In the genomic region with DNA sequence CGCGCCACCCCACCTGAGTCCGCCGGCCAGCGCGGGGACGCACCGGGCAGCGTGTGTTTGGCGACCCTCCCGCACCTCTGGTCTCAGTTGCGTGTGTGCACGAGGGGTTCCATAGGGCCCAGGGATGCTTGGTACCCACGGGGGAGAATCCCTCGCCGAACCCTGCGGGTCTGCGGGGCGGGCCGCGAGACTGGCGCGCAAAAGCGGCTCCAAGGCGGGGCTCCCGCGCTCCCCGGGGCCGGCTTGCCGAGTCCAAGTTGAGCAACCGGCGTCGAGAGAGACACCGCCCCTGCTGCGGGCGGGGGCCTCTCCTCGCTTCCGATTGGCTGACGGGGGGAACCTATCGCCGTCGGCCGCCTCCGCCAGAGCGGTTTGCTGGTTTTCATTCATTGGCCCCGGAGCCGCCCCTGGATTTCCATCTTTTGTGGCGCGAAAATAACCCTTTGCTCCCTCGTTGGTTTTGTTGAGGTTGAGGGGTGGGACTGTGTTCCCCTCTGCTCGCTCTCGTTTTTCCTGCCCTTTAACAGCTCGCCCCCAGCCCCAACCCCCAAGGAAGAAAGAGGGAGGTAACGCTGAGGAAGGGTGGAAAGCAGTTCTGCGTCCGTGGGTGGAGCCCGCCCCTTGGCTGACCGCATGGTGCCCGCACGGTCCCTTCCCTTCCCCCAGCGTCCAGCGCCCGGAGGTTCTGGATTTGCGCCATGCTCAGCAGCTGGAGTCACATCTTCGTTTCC, we compare ENCODE assay signal across 1 cellular context.
TF ChIP-seq lines count a peak whose summit lies in the region.

No MANE protein-coding gene starts in this region.

TF ChIP-seq in HepG2, 621 proteins besides CTCF, POLR2A, EP300 and RAD21 (continued from another document and continues in another):
- no peak for TF ChIP-seq BCLAF1 (IDR thresholded peaks at IDR 0.05)
- no peak for TF ChIP-seq MATR3 (CRISPR knock-in tag; IDR thresholded peaks at IDR 0.05)
- TF ChIP-seq, protein P1, sequence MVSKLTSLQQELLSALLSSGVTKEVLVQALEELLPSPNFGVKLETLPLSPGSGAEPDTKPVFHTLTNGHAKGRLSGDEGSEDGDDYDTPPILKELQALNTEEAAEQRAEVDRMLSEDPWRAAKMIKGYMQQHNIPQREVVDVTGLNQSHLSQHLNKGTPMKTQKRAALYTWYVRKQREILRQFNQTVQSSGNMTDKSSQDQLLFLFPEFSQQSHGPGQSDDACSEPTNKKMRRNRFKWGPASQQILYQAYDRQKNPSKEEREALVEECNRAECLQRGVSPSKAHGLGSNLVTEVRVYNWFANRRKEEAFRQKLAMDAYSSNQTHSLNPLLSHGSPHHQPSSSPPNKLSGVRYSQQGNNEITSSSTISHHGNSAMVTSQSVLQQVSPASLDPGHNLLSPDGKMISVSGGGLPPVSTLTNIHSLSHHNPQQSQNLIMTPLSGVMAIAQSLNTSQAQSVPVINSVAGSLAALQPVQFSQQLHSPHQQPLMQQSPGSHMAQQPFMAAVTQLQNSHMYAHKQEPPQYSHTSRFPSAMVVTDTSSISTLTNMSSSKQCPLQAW (CRISPR knock-in tag; IDR thresholded peaks at IDR 0.05), result peak; percentile 78
- 0 out of 2 replicates have a peak, but pooled peaks have one; percentile 62 for TF ChIP-seq ELF4 (CRISPR knock-in tag; IDR thresholded peaks at IDR 0.05; ENCODE audit: borderline replicate concordance)
- TF ChIP-seq RXRA (CRISPR knock-in tag; IDR thresholded peaks at IDR 0.05), result peak; percentile 50
- TF ChIP-seq ZNF841 (CRISPR knock-in tag; IDR thresholded peaks at IDR 0.05; ENCODE audit: borderline replicate concordance), result peak; percentile 50; the same call in 1 of the 2 replicates
- TF ChIP-seq SATB2 (CRISPR knock-in tag; IDR thresholded peaks at IDR 0.05), result peak; percentile 67
- peak; percentile 52; the same call in 1 of the 2 replicates for TF ChIP-seq NFATC3 (CRISPR knock-in tag; IDR thresholded peaks at IDR 0.05)
- TF ChIP-seq GMEB2 (CRISPR knock-in tag; IDR thresholded peaks at IDR 0.05; ENCODE audit: low read depth), result no peak
- TF ChIP-seq ZFY (CRISPR knock-in tag; IDR thresholded peaks at IDR 0.05), result peak; percentile 92
- TF ChIP-seq MNT (IDR thresholded peaks at IDR 0.05), result peak; percentile 81
- TF ChIP-seq, protein P2, sequence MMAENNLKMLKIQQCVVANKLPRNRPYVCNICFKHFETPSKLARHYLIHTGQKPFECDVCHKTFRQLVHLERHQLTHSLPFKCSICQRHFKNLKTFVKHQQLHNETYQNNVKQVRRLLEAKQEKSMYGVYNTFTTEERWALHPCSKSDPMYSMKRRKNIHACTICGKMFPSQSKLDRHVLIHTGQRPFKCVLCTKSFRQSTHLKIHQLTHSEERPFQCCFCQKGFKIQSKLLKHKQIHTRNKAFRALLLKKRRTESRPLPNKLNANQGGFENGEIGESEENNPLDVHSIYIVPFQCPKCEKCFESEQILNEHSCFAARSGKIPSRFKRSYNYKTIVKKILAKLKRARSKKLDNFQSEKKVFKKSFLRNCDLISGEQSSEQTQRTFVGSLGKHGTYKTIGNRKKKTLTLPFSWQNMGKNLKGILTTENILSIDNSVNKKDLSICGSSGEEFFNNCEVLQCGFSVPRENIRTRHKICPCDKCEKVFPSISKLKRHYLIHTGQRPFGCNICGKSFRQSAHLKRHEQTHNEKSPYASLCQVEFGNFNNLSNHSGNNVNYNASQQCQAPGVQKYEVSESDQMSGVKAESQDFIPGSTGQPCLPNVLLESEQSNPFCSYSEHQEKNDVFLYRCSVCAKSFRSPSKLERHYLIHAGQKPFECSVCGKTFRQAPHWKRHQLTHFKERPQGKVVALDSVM (CRISPR knock-in tag; IDR thresholded peaks at IDR 0.05), result peak; percentile 49
- TF ChIP-seq MED8 (CRISPR knock-in tag; IDR thresholded peaks at IDR 0.05; ENCODE audit: insufficient replicate concordance), result no peak
- TF ChIP-seq MTA3 (CRISPR knock-in tag; IDR thresholded peaks at IDR 0.05), result no peak
- TF ChIP-seq ZNF510 (CRISPR knock-in tag; IDR thresholded peaks at IDR 0.05; ENCODE audit: low read depth), result peak; percentile 68; the same call in 1 of the 2 replicates
- peak; percentile 94 for TF ChIP-seq ZNF652 (CRISPR knock-in tag; IDR thresholded peaks at IDR 0.05; ENCODE audit: borderline replicate concordance, low read depth)
- peak; percentile 80; the same call in 1 of the 2 replicates for TF ChIP-seq BRD4 (CRISPR knock-in tag; IDR thresholded peaks at IDR 0.05)
- 0 out of 2 replicates have a peak, but pooled peaks have one; percentile 60 for TF ChIP-seq PCBP1 (IDR thresholded peaks at IDR 0.05; ENCODE audit: borderline replicate concordance, low read depth, low read length)
- TF ChIP-seq, protein P3, sequence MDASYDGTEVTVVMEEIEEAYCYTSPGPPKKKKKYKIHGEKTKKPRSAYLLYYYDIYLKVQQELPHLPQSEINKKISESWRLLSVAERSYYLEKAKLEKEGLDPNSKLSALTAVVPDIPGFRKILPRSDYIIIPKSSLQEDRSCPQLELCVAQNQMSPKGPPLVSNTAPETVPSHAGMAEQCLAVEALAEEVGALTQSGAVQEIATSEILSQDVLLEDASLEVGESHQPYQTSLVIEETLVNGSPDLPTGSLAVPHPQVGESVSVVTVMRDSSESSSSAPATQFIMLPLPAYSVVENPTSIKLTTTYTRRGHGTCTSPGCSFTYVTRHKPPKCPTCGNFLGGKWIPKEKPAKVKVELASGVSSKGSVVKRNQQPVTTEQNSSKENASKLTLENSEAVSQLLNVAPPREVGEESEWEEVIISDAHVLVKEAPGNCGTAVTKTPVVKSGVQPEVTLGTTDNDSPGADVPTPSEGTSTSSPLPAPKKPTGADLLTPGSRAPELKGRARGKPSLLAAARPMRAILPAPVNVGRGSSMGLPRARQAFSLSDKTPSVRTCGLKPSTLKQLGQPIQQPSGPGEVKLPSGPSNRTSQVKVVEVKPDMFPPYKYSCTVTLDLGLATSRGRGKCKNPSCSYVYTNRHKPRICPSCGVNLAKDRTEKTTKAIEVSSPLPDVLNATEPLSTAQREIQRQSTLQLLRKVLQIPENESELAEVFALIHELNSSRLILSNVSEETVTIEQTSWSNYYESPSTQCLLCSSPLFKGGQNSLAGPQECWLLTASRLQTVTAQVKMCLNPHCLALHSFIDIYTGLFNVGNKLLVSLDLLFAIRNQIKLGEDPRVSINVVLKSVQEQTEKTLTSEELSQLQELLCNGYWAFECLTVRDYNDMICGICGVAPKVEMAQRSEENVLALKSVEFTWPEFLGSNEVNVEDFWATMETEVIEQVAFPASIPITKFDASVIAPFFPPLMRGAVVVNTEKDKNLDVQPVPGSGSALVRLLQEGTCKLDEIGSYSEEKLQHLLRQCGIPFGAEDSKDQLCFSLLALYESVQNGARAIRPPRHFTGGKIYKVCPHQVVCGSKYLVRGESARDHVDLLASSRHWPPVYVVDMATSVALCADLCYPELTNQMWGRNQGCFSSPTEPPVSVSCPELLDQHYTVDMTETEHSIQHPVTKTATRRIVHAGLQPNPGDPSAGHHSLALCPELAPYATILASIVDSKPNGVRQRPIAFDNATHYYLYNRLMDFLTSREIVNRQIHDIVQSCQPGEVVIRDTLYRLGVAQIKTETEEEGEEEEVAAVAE (CRISPR knock-in tag; IDR thresholded peaks at IDR 0.05; ENCODE audit: borderline replicate concordance), result 0 out of 2 replicates have a peak, but pooled peaks have one; percentile 32
- TF ChIP-seq, protein P4, sequence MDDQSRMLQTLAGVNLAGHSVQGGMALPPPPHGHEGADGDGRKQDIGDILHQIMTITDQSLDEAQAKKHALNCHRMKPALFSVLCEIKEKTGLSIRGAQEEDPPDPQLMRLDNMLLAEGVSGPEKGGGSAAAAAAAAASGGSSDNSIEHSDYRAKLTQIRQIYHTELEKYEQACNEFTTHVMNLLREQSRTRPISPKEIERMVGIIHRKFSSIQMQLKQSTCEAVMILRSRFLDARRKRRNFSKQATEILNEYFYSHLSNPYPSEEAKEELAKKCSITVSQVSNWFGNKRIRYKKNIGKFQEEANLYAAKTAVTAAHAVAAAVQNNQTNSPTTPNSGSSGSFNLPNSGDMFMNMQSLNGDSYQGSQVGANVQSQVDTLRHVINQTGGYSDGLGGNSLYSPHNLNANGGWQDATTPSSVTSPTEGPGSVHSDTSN (CRISPR knock-in tag; IDR thresholded peaks at IDR 0.05; ENCODE audit: borderline replicate concordance), result peak; percentile 34; the same call in 1 of the 2 replicates
- TF ChIP-seq ZNF331 (CRISPR knock-in tag; IDR thresholded peaks at IDR 0.05), result peak; percentile 53; the same call in 1 of the 2 replicates
- TF ChIP-seq DDIT3 (CRISPR knock-in tag; IDR thresholded peaks at IDR 0.05), result no peak
- TF ChIP-seq PHF21A (CRISPR knock-in tag; IDR thresholded peaks at IDR 0.05), result peak; percentile 95
- TF ChIP-seq, protein P5, sequence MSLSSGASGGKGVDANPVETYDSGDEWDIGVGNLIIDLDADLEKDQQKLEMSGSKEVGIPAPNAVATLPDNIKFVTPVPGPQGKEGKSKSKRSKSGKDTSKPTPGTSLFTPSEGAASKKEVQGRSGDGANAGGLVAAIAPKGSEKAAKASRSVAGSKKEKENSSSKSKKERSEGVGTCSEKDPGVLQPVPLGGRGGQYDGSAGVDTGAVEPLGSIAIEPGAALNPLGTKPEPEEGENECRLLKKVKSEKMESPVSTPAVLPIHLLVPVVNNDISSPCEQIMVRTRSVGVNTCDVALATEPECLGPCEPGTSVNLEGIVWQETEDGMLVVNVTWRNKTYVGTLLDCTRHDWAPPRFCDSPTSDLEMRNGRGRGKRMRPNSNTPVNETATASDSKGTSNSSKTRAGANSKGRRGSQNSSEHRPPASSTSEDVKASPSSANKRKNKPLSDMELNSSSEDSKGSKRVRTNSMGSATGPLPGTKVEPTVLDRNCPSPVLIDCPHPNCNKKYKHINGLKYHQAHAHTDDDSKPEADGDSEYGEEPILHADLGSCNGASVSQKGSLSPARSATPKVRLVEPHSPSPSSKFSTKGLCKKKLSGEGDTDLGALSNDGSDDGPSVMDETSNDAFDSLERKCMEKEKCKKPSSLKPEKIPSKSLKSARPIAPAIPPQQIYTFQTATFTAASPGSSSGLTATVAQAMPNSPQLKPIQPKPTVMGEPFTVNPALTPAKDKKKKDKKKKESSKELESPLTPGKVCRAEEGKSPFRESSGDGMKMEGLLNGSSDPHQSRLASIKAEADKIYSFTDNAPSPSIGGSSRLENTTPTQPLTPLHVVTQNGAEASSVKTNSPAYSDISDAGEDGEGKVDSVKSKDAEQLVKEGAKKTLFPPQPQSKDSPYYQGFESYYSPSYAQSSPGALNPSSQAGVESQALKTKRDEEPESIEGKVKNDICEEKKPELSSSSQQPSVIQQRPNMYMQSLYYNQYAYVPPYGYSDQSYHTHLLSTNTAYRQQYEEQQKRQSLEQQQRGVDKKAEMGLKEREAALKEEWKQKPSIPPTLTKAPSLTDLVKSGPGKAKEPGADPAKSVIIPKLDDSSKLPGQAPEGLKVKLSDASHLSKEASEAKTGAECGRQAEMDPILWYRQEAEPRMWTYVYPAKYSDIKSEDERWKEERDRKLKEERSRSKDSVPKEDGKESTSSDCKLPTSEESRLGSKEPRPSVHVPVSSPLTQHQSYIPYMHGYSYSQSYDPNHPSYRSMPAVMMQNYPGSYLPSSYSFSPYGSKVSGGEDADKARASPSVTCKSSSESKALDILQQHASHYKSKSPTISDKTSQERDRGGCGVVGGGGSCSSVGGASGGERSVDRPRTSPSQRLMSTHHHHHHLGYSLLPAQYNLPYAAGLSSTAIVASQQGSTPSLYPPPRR (CRISPR knock-in tag; IDR thresholded peaks at IDR 0.05; ENCODE audit: borderline replicate concordance), result peak; percentile 51; the same call in 1 of the 2 replicates
- no peak; the same call in 1 of the 2 replicates for TF ChIP-seq SOX13 (IDR thresholded peaks at IDR 0.05)
- TF ChIP-seq SOX13 (CRISPR knock-in tag; conservative IDR thresholded peaks at IDR 0.05 in 1 of 2, IDR thresholded peaks at IDR 0.05 in 1 of 2), result peak in 1 of 2 experiments; percentile 42; a peak in 2 of 4 replicates
- TF ChIP-seq ZNF138 (CRISPR knock-in tag; IDR thresholded peaks at IDR 0.05; ENCODE audit: low read depth), result no peak; the same call in none of the 2 replicates
- TF ChIP-seq KDM3A (CRISPR knock-in tag; IDR thresholded peaks at IDR 0.05; ENCODE audit: low read depth), result no peak; the same call in 1 of the 2 replicates
- TF ChIP-seq ZNF256 (CRISPR knock-in tag; conservative IDR thresholded peaks at IDR 0.05), result peak; percentile 68
- TF ChIP-seq ZNF225 (CRISPR knock-in tag; IDR thresholded peaks at IDR 0.05), result peak; percentile 74; the same call in 1 of the 2 replicates
